1 cellular context compared by ENCODE assay signal in genomic region chr15:69045810-69046209, GRCh38.
TF ChIP-seq lines count a peak whose summit lies in the region.

No MANE protein-coding gene starts in this region.

TF ChIP-seq in K562, 482 proteins besides CTCF, POLR2A, EP300 and RAD21 (continued from another document):
- TF ChIP-seq CTCFL (IDR thresholded peaks at IDR 0.05; ENCODE audit: borderline replicate concordance, insufficient read depth, low read depth, low read length, poor library complexity, severe bottlenecking) (peak; percentile 46), ZNF592 (IDR thresholded peaks at IDR 0.05) (no peak), HOXB6 (CRISPR knock-in tag; IDR thresholded peaks at IDR 0.05; ENCODE audit: borderline replicate concordance) (no peak), PRMT5 (CRISPR knock-in tag; IDR thresholded peaks at IDR 0.05) (no peak), ZNF239 (CRISPR knock-in tag; IDR thresholded peaks at IDR 0.05) (no peak), SMARCE1 (IDR thresholded peaks at IDR 0.05) (no peak), ZNF282 (CRISPR knock-in tag; IDR thresholded peaks at IDR 0.05) (no peak), SNIP1 (IDR thresholded peaks at IDR 0.05; ENCODE audit: low read depth) (no peak), MAZ (CRISPR knock-in tag; conservative IDR thresholded peaks at IDR 0.05 in 1 of 2, IDR thresholded peaks at IDR 0.05 in 1 of 2) (no peak), PYGO2 (tag; IDR thresholded peaks at IDR 0.05) (no peak), HDAC8 (tag; IDR thresholded peaks at IDR 0.05) (no peak), RBM34 (IDR thresholded peaks at IDR 0.05; ENCODE audit: borderline replicate concordance, insufficient read depth, low read length) (no peak), SPI1 (IDR thresholded peaks at IDR 0.05; ENCODE audit: borderline replicate concordance, low read depth, low read length) (no peak), CHD1 (IDR thresholded peaks at IDR 0.05; ENCODE audit: low read length) (no peak), CEBPG (CRISPR knock-in tag; IDR thresholded peaks at IDR 0.05) (no peak), CEBPG (tag; conservative IDR thresholded peaks at IDR 0.05 in 1 of 2, IDR thresholded peaks at IDR 0.05 in 1 of 2) (0 out of 4 replicates have a peak, but pooled peaks of 1 of the 2 experiments have one; percentile 11)
- TF ChIP-seq, protein P1, sequence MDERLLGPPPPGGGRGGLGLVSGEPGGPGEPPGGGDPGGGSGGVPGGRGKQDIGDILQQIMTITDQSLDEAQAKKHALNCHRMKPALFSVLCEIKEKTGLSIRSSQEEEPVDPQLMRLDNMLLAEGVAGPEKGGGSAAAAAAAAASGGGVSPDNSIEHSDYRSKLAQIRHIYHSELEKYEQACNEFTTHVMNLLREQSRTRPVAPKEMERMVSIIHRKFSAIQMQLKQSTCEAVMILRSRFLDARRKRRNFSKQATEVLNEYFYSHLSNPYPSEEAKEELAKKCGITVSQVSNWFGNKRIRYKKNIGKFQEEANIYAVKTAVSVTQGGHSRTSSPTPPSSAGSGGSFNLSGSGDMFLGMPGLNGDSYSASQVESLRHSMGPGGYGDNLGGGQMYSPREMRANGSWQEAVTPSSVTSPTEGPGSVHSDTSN (CRISPR knock-in tag; IDR thresholded peaks at IDR 0.05; ENCODE audit: low read depth): no peak
- TF ChIP-seq, protein P1 (tag; conservative IDR thresholded peaks at IDR 0.05; ENCODE audit: low read depth): 0 out of 2 replicates have a peak, but pooled peaks have one; percentile 9
- TF ChIP-seq, protein P2, sequence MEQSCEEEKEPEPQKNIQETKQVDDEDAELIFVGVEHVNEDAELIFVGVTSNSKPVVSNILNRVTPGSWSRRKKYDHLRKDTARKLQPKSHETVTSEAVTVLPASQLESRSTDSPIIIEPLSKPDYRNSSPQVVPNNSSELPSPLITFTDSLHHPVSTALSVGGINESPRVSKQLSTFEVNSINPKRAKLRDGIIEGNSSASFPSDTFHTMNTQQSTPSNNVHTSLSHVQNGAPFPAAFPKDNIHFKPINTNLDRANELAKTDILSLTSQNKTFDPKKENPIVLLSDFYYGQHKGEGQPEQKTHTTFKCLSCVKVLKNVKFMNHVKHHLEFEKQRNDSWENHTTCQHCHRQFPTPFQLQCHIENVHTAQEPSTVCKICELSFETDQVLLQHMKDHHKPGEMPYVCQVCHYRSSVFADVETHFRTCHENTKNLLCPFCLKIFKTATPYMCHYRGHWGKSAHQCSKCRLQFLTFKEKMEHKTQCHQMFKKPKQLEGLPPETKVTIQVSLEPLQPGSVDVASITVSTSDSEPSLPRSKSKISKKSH (CRISPR knock-in tag; IDR thresholded peaks at IDR 0.05): no peak
- TF ChIP-seq, protein P3, sequence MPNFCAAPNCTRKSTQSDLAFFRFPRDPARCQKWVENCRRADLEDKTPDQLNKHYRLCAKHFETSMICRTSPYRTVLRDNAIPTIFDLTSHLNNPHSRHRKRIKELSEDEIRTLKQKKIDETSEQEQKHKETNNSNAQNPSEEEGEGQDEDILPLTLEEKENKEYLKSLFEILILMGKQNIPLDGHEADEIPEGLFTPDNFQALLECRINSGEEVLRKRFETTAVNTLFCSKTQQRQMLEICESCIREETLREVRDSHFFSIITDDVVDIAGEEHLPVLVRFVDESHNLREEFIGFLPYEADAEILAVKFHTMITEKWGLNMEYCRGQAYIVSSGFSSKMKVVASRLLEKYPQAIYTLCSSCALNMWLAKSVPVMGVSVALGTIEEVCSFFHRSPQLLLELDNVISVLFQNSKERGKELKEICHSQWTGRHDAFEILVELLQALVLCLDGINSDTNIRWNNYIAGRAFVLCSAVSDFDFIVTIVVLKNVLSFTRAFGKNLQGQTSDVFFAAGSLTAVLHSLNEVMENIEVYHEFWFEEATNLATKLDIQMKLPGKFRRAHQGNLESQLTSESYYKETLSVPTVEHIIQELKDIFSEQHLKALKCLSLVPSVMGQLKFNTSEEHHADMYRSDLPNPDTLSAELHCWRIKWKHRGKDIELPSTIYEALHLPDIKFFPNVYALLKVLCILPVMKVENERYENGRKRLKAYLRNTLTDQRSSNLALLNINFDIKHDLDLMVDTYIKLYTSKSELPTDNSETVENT (CRISPR knock-in tag; IDR thresholded peaks at IDR 0.05): no peak
- TF ChIP-seq, protein P4, sequence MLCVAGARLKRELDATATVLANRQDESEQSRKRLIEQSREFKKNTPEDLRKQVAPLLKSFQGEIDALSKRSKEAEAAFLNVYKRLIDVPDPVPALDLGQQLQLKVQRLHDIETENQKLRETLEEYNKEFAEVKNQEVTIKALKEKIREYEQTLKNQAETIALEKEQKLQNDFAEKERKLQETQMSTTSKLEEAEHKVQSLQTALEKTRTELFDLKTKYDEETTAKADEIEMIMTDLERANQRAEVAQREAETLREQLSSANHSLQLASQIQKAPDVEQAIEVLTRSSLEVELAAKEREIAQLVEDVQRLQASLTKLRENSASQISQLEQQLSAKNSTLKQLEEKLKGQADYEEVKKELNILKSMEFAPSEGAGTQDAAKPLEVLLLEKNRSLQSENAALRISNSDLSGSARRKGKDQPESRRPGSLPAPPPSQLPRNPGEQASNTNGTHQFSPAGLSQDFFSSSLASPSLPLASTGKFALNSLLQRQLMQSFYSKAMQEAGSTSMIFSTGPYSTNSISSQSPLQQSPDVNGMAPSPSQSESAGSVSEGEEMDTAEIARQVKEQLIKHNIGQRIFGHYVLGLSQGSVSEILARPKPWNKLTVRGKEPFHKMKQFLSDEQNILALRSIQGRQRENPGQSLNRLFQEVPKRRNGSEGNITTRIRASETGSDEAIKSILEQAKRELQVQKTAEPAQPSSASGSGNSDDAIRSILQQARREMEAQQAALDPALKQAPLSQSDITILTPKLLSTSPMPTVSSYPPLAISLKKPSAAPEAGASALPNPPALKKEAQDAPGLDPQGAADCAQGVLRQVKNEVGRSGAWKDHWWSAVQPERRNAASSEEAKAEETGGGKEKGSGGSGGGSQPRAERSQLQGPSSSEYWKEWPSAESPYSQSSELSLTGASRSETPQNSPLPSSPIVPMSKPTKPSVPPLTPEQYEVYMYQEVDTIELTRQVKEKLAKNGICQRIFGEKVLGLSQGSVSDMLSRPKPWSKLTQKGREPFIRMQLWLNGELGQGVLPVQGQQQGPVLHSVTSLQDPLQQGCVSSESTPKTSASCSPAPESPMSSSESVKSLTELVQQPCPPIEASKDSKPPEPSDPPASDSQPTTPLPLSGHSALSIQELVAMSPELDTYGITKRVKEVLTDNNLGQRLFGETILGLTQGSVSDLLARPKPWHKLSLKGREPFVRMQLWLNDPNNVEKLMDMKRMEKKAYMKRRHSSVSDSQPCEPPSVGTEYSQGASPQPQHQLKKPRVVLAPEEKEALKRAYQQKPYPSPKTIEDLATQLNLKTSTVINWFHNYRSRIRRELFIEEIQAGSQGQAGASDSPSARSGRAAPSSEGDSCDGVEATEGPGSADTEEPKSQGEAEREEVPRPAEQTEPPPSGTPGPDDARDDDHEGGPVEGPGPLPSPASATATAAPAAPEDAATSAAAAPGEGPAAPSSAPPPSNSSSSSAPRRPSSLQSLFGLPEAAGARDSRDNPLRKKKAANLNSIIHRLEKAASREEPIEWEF (CRISPR knock-in tag; IDR thresholded peaks at IDR 0.05): no peak
